11 cellular contexts compared by ENCODE assay signal in genomic region chr18:70384181-70384790, GRCh38.
DNase-seq lines count a peak whose midpoint lies in the region; ATAC-seq and TF ChIP-seq lines count a peak whose summit lies in the region.
"Had no signal": no experiment of that assay in that cellular context is flagged by ENCODE, and none has a peak within 500 bp of the region (broad histone marks: within the 10 kb centered on the region; RNA-seq: fewer than 3 reads in every experiment).

No MANE protein-coding gene starts in this region.

- intact Hi-C loops in left ventricle myocardium superior (cut with micrococcal nuclease) (no loop called here), vagina (cut with DNase I) (no loop called here), mucosa of descending colon (cut with DNase I, micrococcal nuclease) (no loop called here)

- H3K4me1 Mint-ChIP-seq in stimulated activated effector memory CD8-positive, alpha-beta T cell treated with anti-CD3 and anti-CD28 coated beads, Interleukin-12 subunit alpha, Interleukin-12 subunit beta, amount 100 ng/mL, for 72 hours, result no peaks in the 10 kb centered on the region

- H3K27ac ChIP-seq in SJSA1 (peak overlapping the region; percentile 72), vagina (no peak overlapping the region)
- H3K27ac ChIP-seq: 22Rv1 had no signal

- no peaks in the 10 kb centered on the region for H3K36me3 ChIP-seq in SJSA1
- H3K36me3 ChIP-seq in vagina, result no peaks in the 10 kb centered on the region
- H3K36me3 ChIP-seq in mucosa of descending colon (ENCODE audit: low read depth), result no peaks in the 10 kb centered on the region

- no peaks in the 10 kb centered on the region for H3K36me3 Mint-ChIP-seq in stimulated activated effector memory CD8-positive, alpha-beta T cell treated with anti-CD3 and anti-CD28 coated beads, Interleukin-12 subunit alpha, Interleukin-12 subunit beta, amount 100 ng/mL, for 72 hours

- no peaks in the 10 kb centered on the region for H3K27me3 ChIP-seq in SJSA1 (replicated peaks)
- H3K27me3 ChIP-seq in vagina, result no peaks in the 10 kb centered on the region

- TF ChIP-seq CTCF in vagina (IDR thresholded peaks at IDR 0.05), result no peak
- no peak for TF ChIP-seq CTCF in mucosa of descending colon (IDR thresholded peaks at IDR 0.05)

- H3K9me3 Mint-ChIP-seq in stimulated activated effector memory CD8-positive, alpha-beta T cell treated with anti-CD3 and anti-CD28 coated beads, Interleukin-12 subunit alpha, Interleukin-12 subunit beta, amount 100 ng/mL, for 72 hours, result no peaks in the 10 kb centered on the region

- H3K4me1 ChIP-seq in SJSA1 (replicated peaks), result peaks cover 24% of the 10 kb centered on the region
- H3K4me1 ChIP-seq in vagina, result peaks cover 12% of the 10 kb centered on the region
- peaks cover 8% of the 10 kb centered on the region for H3K4me1 ChIP-seq in mucosa of descending colon (ENCODE audit: low read depth)

- no peaks in the 10 kb centered on the region for H3K9me3 ChIP-seq in SJSA1 (replicated peaks)
- no peaks in the 10 kb centered on the region for H3K9me3 ChIP-seq in vagina
- no peaks in the 10 kb centered on the region for H3K9me3 ChIP-seq in mucosa of descending colon

- no peak for TF ChIP-seq POLR2A in vagina (IDR thresholded peaks at IDR 0.05)

- no peak overlapping the region for H3K4me3 Mint-ChIP-seq in stimulated activated effector memory CD8-positive, alpha-beta T cell treated with anti-CD3 and anti-CD28 coated beads, Interleukin-12 subunit alpha, Interleukin-12 subunit beta, amount 100 ng/mL, for 72 hours

- H3K4me3 ChIP-seq in SJSA1 (no peak overlapping the region), vagina (no peak overlapping the region), mucosa of descending colon (no peak overlapping the region)

- peak; percentile 68 for ATAC-seq in stimulated activated effector memory CD8-positive, alpha-beta T cell treated with anti-CD3 and anti-CD28 coated beads, Interleukin-12 subunit alpha, Interleukin-12 subunit beta, amount 100 ng/mL, for 72 hours
- ATAC-seq in left ventricle myocardium superior (no peak), mucosa of descending colon (no peak)

- DNase-seq in DMS53 (lab: John Stamatoyannopoulos, UW) (peak; percentile 30), DMS53 treated with DMSO at 0.1 percent for 48 hours (lab: John Stamatoyannopoulos, UW; ENCODE audit: unreplicated experiment) (no peak), SJSA1 (ENCODE audit: low read depth in 1 of 2, low spot score in 2 of 2) (peak; percentile 81 to 85), fibroblast of gingiva (ENCODE audit: low read depth) (peak; percentile 49), left ventricle myocardium superior (no peak), vagina (ENCODE audit: extremely low spot score in 2 of 2) (no peak), mucosa of descending colon (no peak)
- DNase-seq in stimulated activated effector memory CD8-positive, alpha-beta T cell treated with anti-CD3 and anti-CD28 coated beads, Interleukin-12 subunit alpha, Interleukin-12 subunit beta, amount 100 ng/mL, for 72 hours (ENCODE audit: low spot score in 2 of 2), result no peak
- DNase-seq: activated CD4-positive, alpha-beta T cell treated with anti-CD3 and anti-CD28 coated beads for 4 hours; NCI-H446 treated with DMSO at 0.1 percent for 48 hours had no signal

- H3K27ac Mint-ChIP-seq in stimulated activated effector memory CD8-positive, alpha-beta T cell treated with anti-CD3 and anti-CD28 coated beads, Interleukin-12 subunit alpha, Interleukin-12 subunit beta, amount 100 ng/mL, for 72 hours, result no peak overlapping the region

Comparison
In these comparisons a context has a peak if more than half of its experiments do, and no peak if none do; other contexts are left out.
1. DNase-seq: peak in DMS53 (single experiment), SJSA1 (2 of 2) and fibroblast of gingiva (single experiment); none in DMS53 treated with DMSO at 0.1 percent for 48 hours (single experiment), stimulated activated effector memory CD8-positive, alpha-beta T cell treated with anti-CD3 and anti-CD28 coated beads, Interleukin-12 subunit alpha, Interleukin-12 subunit beta, amount 100 ng/mL, for 72 hours (0 of 2), left ventricle myocardium superior (single experiment), vagina (0 of 2) and mucosa of descending colon (0 of 3).